Comparison of ENCODE assay signal across 1 cellular context in the genomic region with DNA sequence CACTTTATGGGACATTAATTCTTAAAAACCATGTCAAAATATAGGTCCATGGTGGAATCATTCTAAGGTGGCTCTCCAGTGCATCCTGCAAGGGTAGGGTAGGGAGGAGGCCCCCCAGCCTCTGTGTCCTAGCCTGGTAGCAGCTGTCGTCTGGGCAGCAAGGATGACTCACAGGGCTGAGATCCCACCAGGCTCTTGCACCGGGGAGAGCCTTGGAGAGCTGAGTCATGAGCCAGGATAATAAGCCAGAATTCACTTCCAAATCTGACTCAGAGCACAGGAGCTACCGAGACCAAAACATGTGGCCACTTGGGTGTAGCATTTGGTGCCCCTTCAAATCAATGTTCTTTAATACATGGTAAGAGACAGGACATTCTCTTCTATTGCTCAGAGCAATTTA.
TF ChIP-seq lines count a peak whose summit lies in the region.

No MANE protein-coding gene starts in this region.

TF ChIP-seq in HepG2, 621 proteins besides CTCF, POLR2A, EP300 and RAD21 (continued from another document):
- TF ChIP-seq ZNF614 (CRISPR knock-in tag; IDR thresholded peaks at IDR 0.05; ENCODE audit: borderline replicate concordance) (no peak), TBL1XR1 (IDR thresholded peaks at IDR 0.05; ENCODE audit: borderline replicate concordance, low read length, partially characterized antibody) (no peak), HMG20A (CRISPR knock-in tag; IDR thresholded peaks at IDR 0.05; ENCODE audit: borderline replicate concordance) (no peak), ZNF674 (CRISPR knock-in tag; IDR thresholded peaks at IDR 0.05; ENCODE audit: low read depth) (no peak), ZNF850 (CRISPR knock-in tag; conservative IDR thresholded peaks at IDR 0.05) (no peak)
